ENCODE assay signal across 8 cellular contexts in the genomic region with DNA sequence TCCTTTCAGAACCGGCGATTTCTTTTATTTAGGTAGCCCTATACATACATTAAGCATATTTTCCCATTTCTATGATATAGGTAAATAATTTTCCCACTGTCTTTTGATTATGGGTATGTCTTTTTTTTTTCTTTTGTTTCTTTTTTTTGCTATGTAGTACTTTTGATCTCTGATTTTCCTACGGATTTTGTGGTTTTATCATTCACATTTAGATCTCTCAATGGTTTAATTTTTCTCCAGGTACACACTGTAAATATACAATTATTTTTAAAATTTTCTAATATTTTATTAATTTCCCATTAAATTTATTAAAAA. TPM values are rescaled to one million over a fixed set of nuclear protein-coding genes. Genes with fewer than 3 reads are reported as not detected.
A peak's percentile ranks its signal among the peaks of the same experiment; 100 is the strongest.
DNase-seq lines count a peak whose midpoint lies in the region; ATAC-seq and TF ChIP-seq lines count a peak whose summit lies in the region.

No MANE protein-coding gene starts in this region.

- H3K27ac ChIP-seq in heart right ventricle (peak overlapping the region in 9 of 10 donors; percentile 57 to 96 (median 93)), breast epithelium (peak overlapping the region; percentile 91 to 93), mesodermal cell (ENCODE audit: low read depth, low read length, severe bottlenecking) (no peak overlapping the region), uterus (peak overlapping the region; percentile 87 to 88)

- 0 to 4% methylated on average over 3 of the region's 3 CpGs for WGBS in heart right ventricle, 2 donors
- no CpG with 5 or more reads among the region's 3 CpGs for WGBS in mesodermal cell (ENCODE audit: insufficient coverage in 2 of 2), 2 experiments

- no peak for DNase-seq in heart right ventricle
- no peak for DNase-seq in Right ventricle myocardium superior
- no peak for DNase-seq in breast epithelium (ENCODE audit: low spot score in 2 of 2)
- DNase-seq in uterus, result no peak
- no peak for DNase-seq in mucosa of gallbladder (ENCODE audit: low spot score)
- no peak for DNase-seq in NCI-H1417 treated with DMSO at 0.1 percent for 48 hours (lab: John Stamatoyannopoulos, UW)

- H3K4me3 ChIP-seq in heart right ventricle, result peak overlapping the region; percentile 75 to 99 (median 90)
- H3K4me3 ChIP-seq in breast epithelium, result peak overlapping the region; percentile 86 to 88 (median 86)
- peak overlapping the region; percentile 86 for H3K4me3 ChIP-seq in mesodermal cell (ENCODE audit: extremely low read depth, insufficient read depth, low read length, poor library complexity, severe bottlenecking)
- peak overlapping the region; percentile 64 to 89 for H3K4me3 ChIP-seq in uterus

- H3K36me3 ChIP-seq in heart right ventricle (peaks cover 0 to 5% (median 0%) of the 10 kb centered on the region in 9 donors), breast epithelium (no peaks in the 10 kb centered on the region), mesodermal cell (ENCODE audit: control insufficient read depth, insufficient read depth, low read length) (peaks cover 23% of the 10 kb centered on the region), uterus (no peaks in the 10 kb centered on the region)

- TF ChIP-seq CTCF in heart right ventricle (IDR thresholded peaks at IDR 0.05), result no peak
- no peak for TF ChIP-seq CTCF in breast epithelium (IDR thresholded peaks at IDR 0.05)
- no peak for TF ChIP-seq CTCF in uterus (IDR thresholded peaks at IDR 0.05)

- intact Hi-C loops in heart right ventricle (cut with DNase I) (loop anchor here in 4 of 10 donors (2.0 to 5.0 kb wide), 2 partner anchors 54 to 75 kb away; a partner anchor contains a TSS), Right ventricle myocardium superior (cut with DNase I) (loop anchor here (2.0 kb wide), 1 partner anchor 74 kb away; no protein-coding TSS in a partner anchor), breast epithelium (cut with DNase I; ENCODE audit: low total_unique reads) (no loop called here), uterus (cut with DNase I; ENCODE audit: low total_unique reads) (no loop called here)

- peaks cover 0 to 25% (median 16%) of the 10 kb centered on the region in 9 donors for H3K4me1 ChIP-seq in heart right ventricle
- H3K4me1 ChIP-seq in breast epithelium, result no peaks in the 10 kb centered on the region
- no peaks in the 10 kb centered on the region for H3K4me1 ChIP-seq in mesodermal cell (ENCODE audit: control insufficient read depth, insufficient read depth, low read length, poor library complexity, severe bottlenecking)
- H3K4me1 ChIP-seq in uterus, result no peaks in the 10 kb centered on the region

- H3K27me3 ChIP-seq in heart right ventricle, result no peaks in the 10 kb centered on the region
- H3K27me3 ChIP-seq in breast epithelium, result no peaks in the 10 kb centered on the region
- no peaks in the 10 kb centered on the region for H3K27me3 ChIP-seq in uterus

- ATAC-seq in heart right ventricle, result no peak
- ATAC-seq in Right ventricle myocardium superior (ENCODE audit: poor library complexity), result no peak
- ATAC-seq in GM19395 (IDR thresholded peaks at IDR 0.05; ENCODE audit: unreplicated experiment), result no peak

- H3K9me3 ChIP-seq in heart right ventricle (peaks cover 0 to 32% (median 11%) of the 10 kb centered on the region in 11 donors), breast epithelium (peaks cover 0 to 3% of the 10 kb centered on the region in 2 donors), mesodermal cell (ENCODE audit: control insufficient read depth, low read length) (no peaks in the 10 kb centered on the region), uterus (peaks cover 0 to 8% of the 10 kb centered on the region in 2 donors)

- no peak for TF ChIP-seq POLR2A in breast epithelium (IDR thresholded peaks at IDR 0.05)
- no peak for TF ChIP-seq POLR2A in uterus (IDR thresholded peaks at IDR 0.05)

RNA-seq across cellular contexts. Expression of a gene that starts 0.4 kb away (rescaled TPM):
- 1 to 10 TPM; 5.9 to 8.6 (median 7.4) TPM for total RNA-seq in heart right ventricle
- 10 to 100 TPM in 1 of 2 donors, 1 to 10 TPM in 1; 5.4 to 17.1 TPM for polyA plus RNA-seq in heart right ventricle
- 6.7 TPM for total RNA-seq in Right ventricle myocardium superior
- total RNA-seq in breast epithelium, result 10 to 100 TPM; 16.3 to 25.9 (median 20.0) TPM
- 12.5 TPM for polyA plus RNA-seq in mesodermal cell (2013, experiment 1 of 2)
- 11.3 TPM for polyA plus RNA-seq in mesodermal cell (2013, experiment 2 of 2)
- 10 to 100 TPM in 2 of 4 donors, 1 to 10 TPM in 2; 2.6 to 32.4 (median 19.0) TPM for total RNA-seq in uterus
- 16.3 TPM for total RNA-seq in mucosa of gallbladder
